In genomic region chr6:136319732-136320131, GRCh38 we compare ENCODE assay signal across 18 cellular contexts.
"Had no signal": no experiment of that assay in that cellular context is flagged by ENCODE, and none has a peak within 500 bp of the region (broad histone marks: within the 10 kb centered on the region; RNA-seq: fewer than 3 reads in every experiment).

No MANE protein-coding gene starts in this region.

- H3K4me3 ChIP-seq: colonic mucosa, gastroesophageal sphincter, mucosa of descending colon, sigmoid colon, skin epidermis had no signal

- H3K27me3 ChIP-seq: colonic mucosa, gastroesophageal sphincter, sigmoid colon had no signal

- H3K36me3 Mint-ChIP-seq: natural killer cell had no signal

- ATAC-seq: esophagus mucosa, gastroesophageal sphincter, left lobe of liver, mucosa of descending colon, natural killer cell had no signal

- H3K27ac Mint-ChIP-seq: endodermal cell, natural killer cell had no signal

- H3K4me1 ChIP-seq: colonic mucosa, sigmoid colon had no signal

- H3K4me3 Mint-ChIP-seq: endodermal cell, natural killer cell, neural crest cell had no signal

- H3K9me3 ChIP-seq: colonic mucosa, gastroesophageal sphincter, mucosa of descending colon, sigmoid colon had no signal

- H3K27ac ChIP-seq: colonic mucosa, gastroesophageal sphincter, sigmoid colon had no signal

- DNase-seq: colonic mucosa; effector CD4-positive, alpha-beta T cell; endodermal cell; glutamatergic neuron; islet precursor cell; mucosa of descending colon; natural killer cell; posterior cingulate gyrus; sigmoid colon; stimulated activated CD4-positive, alpha-beta T cell treated with anti-CD3 and anti-CD28 coated beads, Interleukin-2, amount 100 ng/mL, for 24 hours; stimulated activated CD4-positive, alpha-beta T cell treated with anti-CD3 and anti-CD28 coated beads, Interleukin-4, amount 100 ng/mL, for 4 hours; stimulated activated naive CD4-positive, alpha-beta T cell; trophoblast cell had no signal

- H3K9me3 Mint-ChIP-seq: endodermal cell, natural killer cell, neural crest cell had no signal
